ENCODE assay signal across 14 cellular contexts in genomic region chr3:138113309-138113708, GRCh38. TPM values are rescaled to one million over a fixed set of nuclear protein-coding genes. Genes with fewer than 3 reads are reported as not detected.
DNase-seq lines count a peak whose midpoint lies in the region; ATAC-seq and TF ChIP-seq lines count a peak whose summit lies in the region.
"Had no signal": no experiment of that assay in that cellular context is flagged by ENCODE, and none has a peak within 500 bp of the region (broad histone marks: within the 10 kb centered on the region; RNA-seq: fewer than 3 reads in every experiment).

No MANE protein-coding gene starts in this region.

- TSS peak; percentile 32 for BruUV-seq in Panc1 (replicated peaks; lab: Mats Ljungman, UMichigan)

- H3K27me3 ChIP-seq in Panc1 (ENCODE audit: control insufficient read depth, insufficient read depth, low read length) (no peaks in the 10 kb centered on the region), suprapubic skin (no peaks in the 10 kb centered on the region), transverse colon (peaks cover 14% of the 10 kb centered on the region)
- H3K27me3 ChIP-seq: ovary had no signal

- H3K36me3 ChIP-seq in Panc1 (ENCODE audit: control insufficient read depth, insufficient read depth, low read length): no peaks in the 10 kb centered on the region; the same call in 1 of the 2 replicates
- no peaks in the 10 kb centered on the region for H3K36me3 ChIP-seq in suprapubic skin
- no peaks in the 10 kb centered on the region for H3K36me3 ChIP-seq in transverse colon
- H3K36me3 ChIP-seq: ovary had no signal

- no peak for TF ChIP-seq POLR2A in suprapubic skin (IDR thresholded peaks at IDR 0.05)
- TF ChIP-seq POLR2A in transverse colon (IDR thresholded peaks at IDR 0.05): no peak

- POLR2A ChIA-PET in Panc1 (lab: Charles Lee): no interaction called here

- CTCF ChIA-PET in Panc1 (lab: Charles Lee): no interaction called here

- DNase-seq in NCI-H345 (lab: John Stamatoyannopoulos, UW) (peak; percentile 27), NCI-H345 treated with DMSO at 0.1 percent for 48 hours (lab: John Stamatoyannopoulos, UW; ENCODE audit: unreplicated experiment) (no peak), Panc1 (ENCODE audit: low read depth, low spot score) (no peak), glomerular visceral epithelial cell (ENCODE audit: extremely low spot score) (peak; percentile 91), suprapubic skin (ENCODE audit: low spot score in 2 of 2) (no peak), NOMO-1 (lab: John Stamatoyannopoulos, UW; ENCODE audit: unreplicated experiment in 2 of 2) (no peak), transverse colon (no peak)
- DNase-seq: activated gamma-delta T cell treated with Interleukin-2 at 50 U/mL for 16 hours; effector CD4-positive, alpha-beta T cell; ovary had no signal

- TF ChIP-seq CTCF in Panc1 (IDR thresholded peaks at IDR 0.05): no peak
- no peak for TF ChIP-seq CTCF in suprapubic skin (IDR thresholded peaks at IDR 0.05)
- no peak for TF ChIP-seq CTCF in transverse colon (IDR thresholded peaks at IDR 0.05)

- TF ChIP-seq EP300 in suprapubic skin (IDR thresholded peaks at IDR 0.05): no peak
- TF ChIP-seq EP300 in transverse colon (IDR thresholded peaks at IDR 0.05; ENCODE audit: low read depth): no peak

- 50% methylated on average over 1 of the region's 1 CpG for WGBS in suprapubic skin
- 47% methylated on average over 1 of the region's 1 CpG; no CpG with 5 or more reads in 1 of the 2 donors for WGBS in transverse colon (ENCODE audit: low coverage in 1 of 2), 2 donors

- H3K27ac ChIP-seq in Panc1 (ENCODE audit: low read length) (no peak overlapping the region), suprapubic skin (peak overlapping the region; percentile 91), transverse colon (no peak overlapping the region)
- H3K27ac ChIP-seq: VCaP had no signal

- H3K9me3 ChIP-seq in Panc1 (ENCODE audit: control insufficient read depth, insufficient read depth, low read depth, low read length) (no peaks in the 10 kb centered on the region), suprapubic skin (no peaks in the 10 kb centered on the region), transverse colon (no peaks in the 10 kb centered on the region)
- H3K9me3 ChIP-seq: ovary had no signal

- ATAC-seq in Panc1 (no peak), HG03432 (IDR thresholded peaks at IDR 0.05; ENCODE audit: unreplicated experiment) (no peak)

- intact Hi-C loops in Panc1 (cut with micrococcal nuclease; ENCODE audit: unreplicated experiment) (no loop called here), transverse colon (cut with DNase I; ENCODE audit: low total_unique reads) (no loop called here)

- H3K4me1 ChIP-seq in Panc1 (ENCODE audit: control insufficient read depth, insufficient read depth, low read length) (peaks cover 9% of the 10 kb centered on the region), suprapubic skin (peaks cover 41% of the 10 kb centered on the region), transverse colon (peaks cover 3 to 17% (median 7%) of the 10 kb centered on the region in 4 donors)

- H3K4me3 ChIP-seq in Panc1 (ENCODE audit: low read depth in 2 of 2, low read length in 2 of 2) (no peak overlapping the region), suprapubic skin (no peak overlapping the region), transverse colon (no peak overlapping the region)
- H3K4me3 ChIP-seq: ovary had no signal

- in situ Hi-C loops in Panc1 (cut with HindIII; ENCODE audit: low pct_unique_long_range_greater_than_20kb, low sequenced_read_pairs) (no loop called here), transverse colon (cut with MboI; ENCODE audit: low pct_ligation_motif_present in 1 of 4, low pct_unique_long_range_greater_than_20kb in 1 of 4, low sequenced_read_pairs in 3 of 4) (loop anchor here in 1 of 4 donors (10.0 kb wide), 1 partner anchor 49 kb away; no protein-coding TSS in a partner anchor)

RNA-seq across cellular contexts. Expression of gene DZIP1L, which starts 2.1 kb away (rescaled TPM):
- total RNA-seq in Panc1 (2021; ENCODE audit: unreplicated experiment): 11.1 TPM
- 5.3 TPM for polyA plus RNA-seq in Panc1 (2012; ENCODE audit: insufficient read length)
- 100 to 1,000 TPM in 1 of 4 donors, 10 to 100 TPM in 3; 16.4 to 129 (median 18.3) TPM for total RNA-seq in suprapubic skin
- total RNA-seq in transverse colon: 10 to 100 TPM in 1 of 4 donors, 1 to 10 TPM in 2, not detected in 1; 4.6 to 13.0 (median 5.1) TPM
- polyA plus RNA-seq: IgD-negative memory B cell had no signal

RNA-seq across cellular contexts. Expression of gene A4GNT, which starts 18.9 kb away (rescaled TPM):
- not detected for total RNA-seq in Panc1 (2021; ENCODE audit: unreplicated experiment)
- 0.17 TPM for polyA plus RNA-seq in Panc1 (2012; ENCODE audit: insufficient read length)
- total RNA-seq in suprapubic skin: not detected
- not detected for total RNA-seq in transverse colon
- total RNA-seq: ovary had no signal
- polyA plus RNA-seq: BJ, IgD-negative memory B cell, ovary had no signal

Comparison
In these comparisons a context has a peak if more than half of its experiments do, and no peak if none do; other contexts are left out.
1. DNase-seq: peak in NCI-H345 (single experiment) and glomerular visceral epithelial cell (single experiment); none in NCI-H345 treated with DMSO at 0.1 percent for 48 hours (single experiment), Panc1 (single experiment), suprapubic skin (0 of 2), NOMO-1 (0 of 2) and transverse colon (single experiment).